8 cellular contexts compared by ENCODE assay signal in the genomic region with DNA sequence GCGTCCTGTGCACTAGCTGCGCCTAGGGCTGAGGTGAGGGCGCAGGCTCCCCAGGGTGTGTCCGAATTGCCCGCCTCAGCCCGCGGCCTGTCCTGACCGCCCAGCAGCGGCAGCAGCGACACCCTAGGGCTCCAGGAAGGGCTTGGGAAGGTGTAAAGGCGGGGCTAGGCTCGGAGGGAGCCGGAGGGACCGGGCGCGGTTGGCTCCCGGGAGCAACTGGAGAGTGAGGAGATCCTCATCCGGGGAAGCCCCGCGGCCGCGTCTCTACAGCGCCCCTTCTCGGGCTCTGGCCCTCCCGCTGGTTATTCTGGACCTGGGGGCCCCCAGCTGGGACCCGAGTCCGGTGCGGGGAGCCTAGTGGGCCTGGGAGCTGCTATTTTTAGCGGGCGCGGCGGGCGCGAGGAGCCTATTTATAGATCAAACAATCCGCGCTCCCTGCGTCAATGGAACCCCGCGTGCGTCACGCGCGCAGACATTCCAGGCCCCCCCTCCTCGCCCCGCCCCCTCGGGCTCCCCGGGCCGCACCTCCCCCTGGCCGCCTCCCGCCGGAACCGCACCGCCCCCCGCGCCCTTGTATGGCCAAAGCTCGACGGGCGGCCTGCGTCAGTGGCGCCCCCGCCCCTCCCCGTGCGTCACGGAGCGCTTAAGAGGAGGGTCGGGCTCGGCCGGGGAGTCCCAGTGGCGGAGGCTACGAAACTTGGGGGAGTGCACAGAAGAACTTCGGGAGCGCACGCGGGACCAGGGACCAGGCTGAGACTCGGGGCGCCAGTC. TPM values are rescaled to one million over a fixed set of nuclear protein-coding genes. Genes with fewer than 3 reads are reported as not detected.
A peak's percentile ranks its signal among the peaks of the same experiment; 100 is the strongest.
DNase-seq lines count a peak whose midpoint lies in the region; ATAC-seq and TF ChIP-seq lines count a peak whose summit lies in the region.

A gene (plus strand): TSS at position 672 of the 771 bp plus-strand sequence. CDS start 2,887 bp downstream, outside the sequence.

- ATAC-seq in GM18907 (IDR thresholded peaks at IDR 0.05; ENCODE audit: unreplicated experiment), result peak; percentile 78
- peak; percentile 75 for ATAC-seq in HG03139 (IDR thresholded peaks at IDR 0.05; ENCODE audit: unreplicated experiment)
- ATAC-seq in left lobe of liver, result peak; percentile 81

- H3K4me1 ChIP-seq in colonic mucosa, result peaks cover 11% of the 10 kb centered on the region

- H3K36me3 ChIP-seq in colonic mucosa, result no peaks in the 10 kb centered on the region

- H3K27ac Mint-ChIP-seq in activated CD4-positive, alpha-beta T cell treated with anti-CD3 and anti-CD28 coated beads, Interleukin-2, amount 10 ng/mL, durations not matched to agents 24 days and 14 days, result peak within 1 kb of the TSS; percentile 95

- H3K36me3 Mint-ChIP-seq in activated CD4-positive, alpha-beta T cell treated with anti-CD3 and anti-CD28 coated beads, Interleukin-2, amount 10 ng/mL, durations not matched to agents 24 days and 14 days (ENCODE audit: low read depth), result peaks cover 18% of the 10 kb centered on the region

- H3K4me1 Mint-ChIP-seq in activated CD4-positive, alpha-beta T cell treated with anti-CD3 and anti-CD28 coated beads, Interleukin-2, amount 10 ng/mL, durations not matched to agents 24 days and 14 days, result peaks cover 40% of the 10 kb centered on the region

- H3K4me3 Mint-ChIP-seq in activated CD4-positive, alpha-beta T cell treated with anti-CD3 and anti-CD28 coated beads, Interleukin-2, amount 10 ng/mL, durations not matched to agents 24 days and 14 days, result peak within 1 kb of the TSS; percentile 97

- H3K9me3 Mint-ChIP-seq in activated CD4-positive, alpha-beta T cell treated with anti-CD3 and anti-CD28 coated beads, Interleukin-2, amount 10 ng/mL, durations not matched to agents 24 days and 14 days, result no peaks in the 10 kb centered on the region

- peak within 1 kb of the TSS; percentile 83 to 97 for H3K9ac ChIP-seq in colonic mucosa (ENCODE audit: low read depth in 2 of 2, low read length in 2 of 2)

- peak; percentile 92 for DNase-seq in AG09319 (ENCODE audit: extremely low read depth, low read depth)
- DNase-seq in NCI-H446 (lab: John Stamatoyannopoulos, UW), result peak; percentile 74 to 89
- DNase-seq in activated CD4-positive, alpha-beta T cell treated with anti-CD3 and anti-CD28 coated beads, Interleukin-2, amount 10 ng/mL, durations not matched to agents 24 days and 14 days, result peak; percentile 100
- peak; percentile 99 for DNase-seq in colonic mucosa
- peak; percentile 92 for DNase-seq in left lobe of liver (ENCODE audit: low spot score)
- DNase-seq in stimulated activated CD4-positive, alpha-beta T cell treated with anti-CD3 and anti-CD28 coated beads, Interleukin-2, amount 100 ng/mL, for 24 hours, result peak; percentile 99

- no peaks in the 10 kb centered on the region for H3K27me3 ChIP-seq in colonic mucosa

- peak within 1 kb of the TSS; percentile 95 for H3K27ac ChIP-seq in colonic mucosa

- H3K4me3 ChIP-seq in colonic mucosa, result peak within 1 kb of the TSS; percentile 40

- intact Hi-C loops in activated CD4-positive, alpha-beta T cell treated with anti-CD3 and anti-CD28 coated beads, Interleukin-2, amount 10 ng/mL, durations not matched to agents 24 days and 14 days (cut with micrococcal nuclease), result loop anchor here (1.0 to 5.0 kb wide), 8 partner anchors 14 to 956 kb away; a partner anchor contains a TSS
- intact Hi-C loops in colonic mucosa (cut with DNase I), result loop anchor here (2.0 kb wide), 1 partner anchor 18 kb away; no protein-coding TSS in a partner anchor

- TF ChIP-seq CTCF in AG09319 (IDR thresholded peaks at IDR 0.05; ENCODE audit: low read depth, low read length) (no peak; the same call in 1 of the 2 replicates), colonic mucosa (IDR thresholded peaks at IDR 0.05) (no peak)

- H3K9me3 ChIP-seq in colonic mucosa, result no peaks in the 10 kb centered on the region

- H3K27me3 Mint-ChIP-seq in activated CD4-positive, alpha-beta T cell treated with anti-CD3 and anti-CD28 coated beads, Interleukin-2, amount 10 ng/mL, durations not matched to agents 24 days and 14 days, result peaks cover 5% of the 10 kb centered on the region

RNA-seq across cellular contexts. Expression of the gene that starts here (rescaled TPM):
- total RNA-seq in activated CD4-positive, alpha-beta T cell treated with anti-CD3 and anti-CD28 coated beads, Interleukin-2, amount 10 ng/mL, durations not matched to agents 24 days and 14 days, result 55.0 and 57.7 TPM in 2 replicates
- total RNA-seq in colonic mucosa (10 to 100 TPM; 51.1 to 52.0 TPM), left lobe of liver (5.4 TPM)

Comparison
In these comparisons a context has a peak if more than half of its experiments do, and no peak if none do; other contexts are left out.
1. Peak in every context shown above with its lines: DNase-seq, ATAC-seq, H3K4me3 ChIP-seq and H3K27ac ChIP-seq.